In the genomic region with DNA sequence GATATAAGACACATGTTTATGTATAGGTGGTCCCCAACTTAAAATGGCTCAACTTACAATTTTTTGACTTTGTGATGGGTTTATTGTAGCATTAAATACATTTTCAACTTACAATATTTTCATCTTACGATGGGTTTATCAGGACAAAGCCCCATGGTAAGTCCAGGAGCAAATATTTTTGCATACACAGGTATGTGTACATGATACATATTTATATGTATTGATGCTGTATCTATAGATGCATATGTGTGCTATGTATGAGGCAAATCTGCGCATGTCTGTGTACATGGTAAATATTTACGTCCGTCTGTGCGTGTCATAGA, we compare ENCODE assay signal across 8 cellular contexts. TPM values are rescaled to one million over a fixed set of nuclear protein-coding genes. Genes with fewer than 3 reads are reported as not detected.
DNase-seq lines count a peak whose midpoint lies in the region; ATAC-seq and TF ChIP-seq lines count a peak whose summit lies in the region.

No MANE protein-coding gene starts in this region.

- TF ChIP-seq CTCF in DND-41 (IDR thresholded peaks at IDR 0.05; ENCODE audit: borderline replicate concordance, extremely low read depth, low read length, poor library complexity, severe bottlenecking) (no peak), OCI-LY7 (conservative IDR thresholded peaks at IDR 0.05; ENCODE audit: low read length) (no peak), parathyroid adenoma (IDR thresholded peaks at IDR 0.05) (no peak)

- POLR2A ChIA-PET in OCI-LY7 (lab: Charles Lee) = interaction anchor here (0.6 to 0.7 kb wide), 2 partner anchors 81 to 477 kb away, joined by 4 read pairs; no protein-coding TSS in a partner anchor

- H3K36me3 ChIP-seq in DND-41 (ENCODE audit: insufficient read depth, low read length) (peaks cover 29% of the 10 kb centered on the region), OCI-LY7 (ENCODE audit: insufficient read depth, low read length) (peaks cover 37% of the 10 kb centered on the region), parathyroid adenoma (ENCODE audit: control insufficient read depth, insufficient read depth, low read length) (no peaks in the 10 kb centered on the region)

- peak overlapping the region; percentile 73 for H3K27ac ChIP-seq in DND-41 (ENCODE audit: low read length)
- peak overlapping the region; percentile 84 for H3K27ac ChIP-seq in OCI-LY7 (ENCODE audit: low read depth, low read length, poor library complexity, severe bottlenecking)
- peak overlapping the region; percentile 89 for H3K27ac ChIP-seq in epithelial cell of prostate
- H3K27ac ChIP-seq in parathyroid adenoma = peak overlapping the region; percentile 74

- H3K9me2 ChIP-seq in OCI-LY7 (ENCODE audit: insufficient read depth, low read length) = no peaks in the 10 kb centered on the region

- peaks cover 45% of the 10 kb centered on the region for H3K4me1 ChIP-seq in DND-41 (ENCODE audit: insufficient read depth, low read length)
- H3K4me1 ChIP-seq in OCI-LY7 (ENCODE audit: insufficient read depth, low read length, poor library complexity, severe bottlenecking) = peaks cover 31% of the 10 kb centered on the region
- H3K4me1 ChIP-seq in parathyroid adenoma = peaks cover 10% of the 10 kb centered on the region

- BruUV-seq in OCI-LY7 (replicated peaks; lab: Mats Ljungman, UMichigan) = no TSS peak

- in situ Hi-C loops in KBM-7 (cut with MboI; ENCODE audit: low pct_unique_long_range_greater_than_20kb, low sequenced_read_pairs) = no loop called here

- H2AFZ ChIP-seq in DND-41 (ENCODE audit: low read depth, low read length) = peak overlapping the region; percentile 76
- peak overlapping the region; percentile 93 for H2AFZ ChIP-seq in OCI-LY7 (ENCODE audit: low read length)
- peak overlapping the region; percentile 85 for H2AFZ ChIP-seq in parathyroid adenoma

- H3K9ac ChIP-seq in DND-41 (ENCODE audit: low read depth, low read length) (peak overlapping the region; percentile 63), parathyroid adenoma (no peak overlapping the region)

- no peak for TF ChIP-seq POLR2A in erythroblast (IDR thresholded peaks at IDR 0.05; ENCODE audit: low read length)

- CTCF ChIA-PET in OCI-LY7 (lab: Charles Lee; ENCODE audit: unreplicated experiment) = no interaction called here

- ATAC-seq in DND-41 (ENCODE audit: insufficient read depth, low read depth) = no peak

- H3K79me2 ChIP-seq in DND-41 (ENCODE audit: insufficient read depth, low read length) = peaks cover 41% of the 10 kb centered on the region
- H3K79me2 ChIP-seq in OCI-LY7 (ENCODE audit: insufficient read depth, low read depth, low read length) = peaks cover 39% of the 10 kb centered on the region
- H3K79me2 ChIP-seq in parathyroid adenoma = peaks cover 21% of the 10 kb centered on the region

- peaks cover 33% of the 10 kb centered on the region for H4K20me1 ChIP-seq in DND-41 (ENCODE audit: insufficient read depth, low read length)
- H4K20me1 ChIP-seq in OCI-LY7 (ENCODE audit: insufficient read depth, low read length) = peaks cover 23% of the 10 kb centered on the region

- H3K4me2 ChIP-seq in DND-41 (ENCODE audit: insufficient read depth, low read length) (peak overlapping the region; percentile 74), OCI-LY7 (ENCODE audit: low read length) (peak overlapping the region; percentile 58), parathyroid adenoma (ENCODE audit: low read length) (peak overlapping the region; percentile 71)

- intact Hi-C loops in OCI-LY7 (cut with micrococcal nuclease; ENCODE audit: unreplicated experiment) = loop anchor here (5.0 kb wide), 1 partner anchor 166 kb away; no protein-coding TSS in a partner anchor

- no peaks in the 10 kb centered on the region for H3K27me3 ChIP-seq in DND-41 (ENCODE audit: insufficient read depth, low read length, poor library complexity)
- H3K27me3 ChIP-seq in parathyroid adenoma (ENCODE audit: control insufficient read depth, insufficient read depth, low read length) = no peaks in the 10 kb centered on the region

- DNase-seq in DND-41 (no peak), OCI-LY7 (ENCODE audit: low spot score) (no peak), epithelial cell of prostate (ENCODE audit: low read depth, low spot score) (no peak), activated gamma-delta T cell treated with Interleukin-2 at 50 U/mL for 16 hours (no peak), KBM-7 (no peak), dedifferentiated amniotic fluid mesenchymal stem cell (ENCODE audit: extremely low spot score) (no peak), erythroblast (lab: John Stamatoyannopoulos, UW) (no peak)

- peak overlapping the region; percentile 1 to 66; a peak in 3 of 4 replicates for H3K4me3 ChIP-seq in DND-41 (ENCODE audit: low read depth in 1 of 2, low read length in 2 of 2)
- H3K4me3 ChIP-seq in OCI-LY7 (ENCODE audit: low read depth, low read length, poor library complexity, severe bottlenecking) = peak overlapping the region; percentile 57
- H3K4me3 ChIP-seq in parathyroid adenoma (ENCODE audit: low read depth, low read length) = peak overlapping the region; percentile 62

- H3K9me3 ChIP-seq in DND-41 (ENCODE audit: insufficient read depth, low read length, severe bottlenecking) (no peaks in the 10 kb centered on the region), OCI-LY7 (ENCODE audit: low read length) (peaks cover 7% of the 10 kb centered on the region; the same call in 1 of the 2 replicates), parathyroid adenoma (ENCODE audit: control insufficient read depth, low read length) (no peaks in the 10 kb centered on the region)

RNA-seq across cellular contexts. Expression of a gene that starts 0.7 kb away (rescaled TPM):
- 51.5 and 60.4 TPM in 2 replicates for total RNA-seq in OCI-LY7 (2014; rRNA removed; shearing (Covaris generic))
- 60.0 and 66.1 TPM in 2 replicates for total RNA-seq in OCI-LY7 (2022)
